Comparison of ENCODE assay signal across 23 cellular contexts in genomic region chr13:80166352-80166751, GRCh38.
"Had no signal": no experiment of that assay in that cellular context is flagged by ENCODE, and none has a peak within 500 bp of the region (broad histone marks: within the 10 kb centered on the region; RNA-seq: fewer than 3 reads in every experiment).

No MANE protein-coding gene starts in this region.

- DNase-seq: colonic mucosa; dermis blood vessel endothelial cell; esophagus squamous epithelium; foreskin melanocyte; left colon; left ventricle myocardium superior; mesenchymal stem cell; naive B cell; nephron progenitor cell; psoas muscle; retina; right lobe of liver; spleen; stimulated activated CD4-positive, alpha-beta T cell treated with anti-CD3 and anti-CD28 coated beads, Interleukin-15, amount 100 ng/mL, for 24 hours; stimulated activated CD4-positive, alpha-beta T cell treated with anti-CD3 and anti-CD28 coated beads, Interleukin-2, amount 100 ng/mL, for 24 hours; stimulated activated CD4-positive, alpha-beta T cell treated with anti-CD3 and anti-CD28 coated beads, Interleukin-4, amount 100 ng/mL, for 4 hours; stimulated activated naive B cell treated with anti-CD40 and anti-IgM and Interleukin-4, amounts not matched to agents 10 μg/mL and 1 μg/mL and 100 μg/mL, for 72 hours; stimulated activated naive CD8-positive, alpha-beta T cell treated with anti-CD3 and anti-CD28 coated beads, Interleukin-15, amount 100 ng/mL, for 72 hours; testis; transverse colon had no signal

- H3K9me3 ChIP-seq: colonic mucosa, esophagus squamous epithelium, psoas muscle, right lobe of liver, spleen, testis, transverse colon had no signal

- H3K27ac ChIP-seq: colonic mucosa, esophagus squamous epithelium, hepatocyte, parathyroid adenoma, psoas muscle, right lobe of liver, spleen, testis, transverse colon had no signal

- H3K36me3 ChIP-seq: colonic mucosa, esophagus squamous epithelium, right lobe of liver, spleen, transverse colon had no signal

- H3K4me3 ChIP-seq: colonic mucosa, esophagus squamous epithelium, hepatocyte, lung, psoas muscle, right lobe of liver, spleen, testis, transverse colon had no signal

- H3K4me1 ChIP-seq: colonic mucosa, esophagus squamous epithelium, parathyroid adenoma, psoas muscle, testis, transverse colon had no signal

- H3K27me3 ChIP-seq: colonic mucosa, esophagus squamous epithelium, hepatocyte, right lobe of liver, spleen, testis, transverse colon had no signal
